ENCODE assay signal across 27 cellular contexts in genomic region chr9:98926016-98926415, GRCh38. TPM values are rescaled to one million over a fixed set of nuclear protein-coding genes. Genes with fewer than 3 reads are reported as not detected.
"Had no signal": no experiment of that assay in that cellular context is flagged by ENCODE, and none has a peak within 500 bp of the region (broad histone marks: within the 10 kb centered on the region; RNA-seq: fewer than 3 reads in every experiment).

No MANE protein-coding gene starts in this region.

- DNase-seq: activated B cell treated with CpG ODN at 0.5 μM for 24 hours; activated CD4-positive, alpha-beta memory T cell treated with anti-CD3 and anti-CD28 coated beads for 36 hours; activated CD4-positive, alpha-beta T cell treated with anti-CD3 and anti-CD28 coated beads, Interleukin-2, amount 10 ng/mL, durations not matched to agents 7 days and 5 days; activated CD8-positive, alpha-beta memory T cell treated with anti-CD3 and anti-CD28 coated beads for 24 hours; activated effector memory CD4-positive, alpha-beta T cell treated with anti-CD3 and anti-CD28 coated beads, Interleukin-2, amount 50 U/mL, for 16 hours; activated naive CD4-positive, alpha-beta T cell treated with Interleukin-2 at 50 U/mL for 16 hours; activated naive CD8-positive, alpha-beta T cell treated with anti-CD3 and anti-CD28 coated beads, Interleukin-2, amount 50 U/mL, for 24 hours; activated T-cell treated with anti-CD3 and anti-CD28 coated beads, Interleukin-2, amount 50 U/mL, for 4 hours; amniotic stem cell; MG63; MV-4-11; NCI-H1092 treated with DMSO at 0.1 percent for 48 hours; NCI-H1417 treated with DMSO at 0.1 percent for 48 hours; NCI-H1694; NCI-H2029; NCI-H2107; NCI-H2171 treated with DMSO at 0.1 percent for 48 hours; NCI-H226; NCI-H510A; NCI-H526 treated with DMSO at 0.1 percent for 48 hours; NCI-H82; SIG-M5; T-helper 17 cell; T-helper 9 cell had no signal

- ATAC-seq: activated naive CD4-positive, alpha-beta T cell treated with anti-CD3 and anti-CD28 coated beads, Interleukin-2, amount 50 U/mL, for 72 hours; activated naive CD8-positive, alpha-beta T cell treated with anti-CD3 and anti-CD28 coated beads, Interleukin-2, amount 50 U/mL, for 24 hours; activated T-cell treated with anti-CD3 and anti-CD28 coated beads, Interleukin-2, amount 50 U/mL, for 4 hours; T-helper 17 cell had no signal

- H3K4me3 ChIP-seq: ascending aorta, MG63 had no signal

- H3K9me3 ChIP-seq: ascending aorta, MG63 had no signal

- H3K27ac ChIP-seq: ascending aorta had no signal

- H3K27me3 ChIP-seq: ascending aorta, MG63 had no signal

- H3K4me1 ChIP-seq: ascending aorta had no signal

- H3K36me3 ChIP-seq: ascending aorta, MG63 had no signal

RNA-seq across cellular contexts. Expression of gene COL15A1, which starts 17.7 kb away (rescaled TPM):
- total RNA-seq: OCI-LY7, T-helper 17 cell had no signal
